In the genomic region with DNA sequence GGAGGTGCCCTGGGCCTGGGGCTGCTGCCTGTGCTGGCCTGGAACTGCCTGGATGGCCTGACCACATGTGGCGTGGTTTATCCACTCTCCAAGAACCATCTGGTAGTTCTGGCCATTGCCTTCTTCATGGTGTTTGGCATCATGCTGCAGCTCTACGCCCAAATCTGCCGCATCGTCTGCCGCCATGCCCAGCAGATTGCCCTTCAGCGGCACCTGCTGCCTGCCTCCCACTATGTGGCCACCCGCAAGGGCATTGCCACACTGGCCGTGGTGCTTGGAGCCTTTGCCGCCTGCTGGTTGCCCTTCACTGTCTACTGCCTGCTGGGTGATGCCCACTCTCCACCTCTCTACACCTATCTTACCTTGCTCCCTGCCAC, we compare ENCODE assay signal across 2 cellular contexts.
TF ChIP-seq lines count a peak whose summit lies in the region.

No MANE protein-coding gene starts in this region.

TF ChIP-seq in HEK293, 187 proteins besides CTCF, POLR2A, EP300 and RAD21:
- no peak for TF ChIP-seq ZNF2 (tag by site-specific recombination; IDR thresholded peaks at IDR 0.05)
- TF ChIP-seq, protein P1, sequence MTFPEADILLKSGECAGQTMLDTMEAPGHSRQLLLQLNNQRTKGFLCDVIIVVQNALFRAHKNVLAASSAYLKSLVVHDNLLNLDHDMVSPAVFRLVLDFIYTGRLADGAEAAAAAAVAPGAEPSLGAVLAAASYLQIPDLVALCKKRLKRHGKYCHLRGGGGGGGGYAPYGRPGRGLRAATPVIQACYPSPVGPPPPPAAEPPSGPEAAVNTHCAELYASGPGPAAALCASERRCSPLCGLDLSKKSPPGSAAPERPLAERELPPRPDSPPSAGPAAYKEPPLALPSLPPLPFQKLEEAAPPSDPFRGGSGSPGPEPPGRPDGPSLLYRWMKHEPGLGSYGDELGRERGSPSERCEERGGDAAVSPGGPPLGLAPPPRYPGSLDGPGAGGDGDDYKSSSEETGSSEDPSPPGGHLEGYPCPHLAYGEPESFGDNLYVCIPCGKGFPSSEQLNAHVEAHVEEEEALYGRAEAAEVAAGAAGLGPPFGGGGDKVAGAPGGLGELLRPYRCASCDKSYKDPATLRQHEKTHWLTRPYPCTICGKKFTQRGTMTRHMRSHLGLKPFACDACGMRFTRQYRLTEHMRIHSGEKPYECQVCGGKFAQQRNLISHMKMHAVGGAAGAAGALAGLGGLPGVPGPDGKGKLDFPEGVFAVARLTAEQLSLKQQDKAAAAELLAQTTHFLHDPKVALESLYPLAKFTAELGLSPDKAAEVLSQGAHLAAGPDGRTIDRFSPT (tag by site-specific recombination; IDR thresholded peaks at IDR 0.05): peak; percentile 51; the same call in 1 of the 2 replicates

TF ChIP-seq in K562, 482 proteins besides CTCF, POLR2A, EP300 and RAD21:
- TF ChIP-seq ZC3H4 (CRISPR knock-in tag; IDR thresholded peaks at IDR 0.05; ENCODE audit: borderline replicate concordance): 0 out of 2 replicates have a peak, but pooled peaks have one; percentile 21
- TF ChIP-seq BMI1 (IDR thresholded peaks at IDR 0.05; ENCODE audit: low read length): no peak
- TF ChIP-seq POLR2G (IDR thresholded peaks at IDR 0.05; ENCODE audit: low read depth, low read length): peak; percentile 46
